Comparison of ENCODE assay signal across 1 cellular context in the genomic region with DNA sequence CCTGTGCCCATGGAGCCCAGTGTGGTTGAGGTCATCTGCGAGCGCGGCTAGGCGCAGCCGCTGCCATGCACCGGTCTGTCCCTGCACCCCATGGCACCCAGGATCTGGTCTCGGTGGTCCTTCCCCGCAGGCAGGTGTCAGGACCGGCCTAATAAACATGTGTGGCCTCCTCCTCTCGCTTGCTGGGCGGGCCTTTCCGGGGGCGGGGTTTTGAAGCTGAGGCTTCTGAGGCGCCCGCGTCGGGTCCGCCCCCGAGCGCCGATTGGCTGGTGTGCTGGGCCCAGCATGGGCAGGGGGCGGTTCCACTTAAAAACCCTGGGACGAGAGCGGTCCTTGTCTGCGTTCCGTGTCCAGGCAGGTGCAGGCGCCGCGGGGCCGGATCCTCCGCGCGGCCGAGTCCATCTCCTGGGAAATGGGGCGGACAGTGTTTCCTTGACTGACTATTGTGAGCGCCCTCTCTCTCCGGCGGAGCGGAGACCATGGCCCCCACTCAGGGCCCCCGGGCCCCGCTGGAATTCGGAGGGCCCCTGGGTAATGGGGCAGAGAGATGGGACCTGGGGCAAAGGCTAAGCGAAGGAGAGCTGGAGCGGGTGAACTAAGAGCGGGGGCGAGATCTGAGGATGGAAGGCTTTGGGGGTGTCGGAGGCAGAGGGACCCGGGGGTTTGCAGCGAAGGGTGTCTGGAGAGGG.
TF ChIP-seq lines count a peak whose summit lies in the region.

A gene (plus strand): TSS at position 336 of the 689 bp plus-strand sequence. CDS start 144 bp downstream, at position 480.

TF ChIP-seq in HepG2, 621 proteins besides CTCF, POLR2A, EP300 and RAD21 (continued from another document and continues in another):
- TF ChIP-seq TGIF2 (CRISPR knock-in tag; IDR thresholded peaks at IDR 0.05), result peak; percentile 65; the same call in 1 of the 2 replicates
- TF ChIP-seq ZFP36 (IDR thresholded peaks at IDR 0.05; ENCODE audit: borderline replicate concordance, low read depth, low read length, partially characterized antibody), result no peak
- peak; percentile 38 for TF ChIP-seq ZEB1 (IDR thresholded peaks at IDR 0.05; ENCODE audit: insufficient replicate concordance, low read depth)
- TF ChIP-seq ZNF792 (CRISPR knock-in tag; IDR thresholded peaks at IDR 0.05), result no peak
- TF ChIP-seq ZNF672 (CRISPR knock-in tag; IDR thresholded peaks at IDR 0.05), result no peak
- TF ChIP-seq ZNF703 (CRISPR knock-in tag; IDR thresholded peaks at IDR 0.05; ENCODE audit: borderline replicate concordance), result no peak
- TF ChIP-seq, protein P1, sequence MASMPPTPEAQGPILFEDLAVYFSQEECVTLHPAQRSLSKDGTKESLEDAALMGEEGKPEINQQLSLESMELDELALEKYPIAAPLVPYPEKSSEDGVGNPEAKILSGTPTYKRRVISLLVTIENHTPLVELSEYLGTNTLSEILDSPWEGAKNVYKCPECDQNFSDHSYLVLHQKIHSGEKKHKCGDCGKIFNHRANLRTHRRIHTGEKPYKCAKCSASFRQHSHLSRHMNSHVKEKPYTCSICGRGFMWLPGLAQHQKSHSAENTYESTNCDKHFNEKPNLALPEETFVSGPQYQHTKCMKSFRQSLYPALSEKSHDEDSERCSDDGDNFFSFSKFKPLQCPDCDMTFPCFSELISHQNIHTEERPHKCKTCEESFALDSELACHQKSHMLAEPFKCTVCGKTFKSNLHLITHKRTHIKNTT (CRISPR knock-in tag; IDR thresholded peaks at IDR 0.05), result no peak
- TF ChIP-seq TBL1XR1 (IDR thresholded peaks at IDR 0.05; ENCODE audit: borderline replicate concordance, low read length, partially characterized antibody), result peak; percentile 17
- TF ChIP-seq ZNF629 (CRISPR knock-in tag; conservative IDR thresholded peaks at IDR 0.05), result peak; percentile 64
- 0 out of 2 replicates have a peak, but pooled peaks have one; percentile 19 for TF ChIP-seq ZNF607 (CRISPR knock-in tag; IDR thresholded peaks at IDR 0.05; ENCODE audit: borderline replicate concordance)
- 0 out of 2 replicates have a peak, but pooled peaks have one; percentile 6 for TF ChIP-seq BHLHE40 (IDR thresholded peaks at IDR 0.05; ENCODE audit: low read length)
- TF ChIP-seq, protein P2, sequence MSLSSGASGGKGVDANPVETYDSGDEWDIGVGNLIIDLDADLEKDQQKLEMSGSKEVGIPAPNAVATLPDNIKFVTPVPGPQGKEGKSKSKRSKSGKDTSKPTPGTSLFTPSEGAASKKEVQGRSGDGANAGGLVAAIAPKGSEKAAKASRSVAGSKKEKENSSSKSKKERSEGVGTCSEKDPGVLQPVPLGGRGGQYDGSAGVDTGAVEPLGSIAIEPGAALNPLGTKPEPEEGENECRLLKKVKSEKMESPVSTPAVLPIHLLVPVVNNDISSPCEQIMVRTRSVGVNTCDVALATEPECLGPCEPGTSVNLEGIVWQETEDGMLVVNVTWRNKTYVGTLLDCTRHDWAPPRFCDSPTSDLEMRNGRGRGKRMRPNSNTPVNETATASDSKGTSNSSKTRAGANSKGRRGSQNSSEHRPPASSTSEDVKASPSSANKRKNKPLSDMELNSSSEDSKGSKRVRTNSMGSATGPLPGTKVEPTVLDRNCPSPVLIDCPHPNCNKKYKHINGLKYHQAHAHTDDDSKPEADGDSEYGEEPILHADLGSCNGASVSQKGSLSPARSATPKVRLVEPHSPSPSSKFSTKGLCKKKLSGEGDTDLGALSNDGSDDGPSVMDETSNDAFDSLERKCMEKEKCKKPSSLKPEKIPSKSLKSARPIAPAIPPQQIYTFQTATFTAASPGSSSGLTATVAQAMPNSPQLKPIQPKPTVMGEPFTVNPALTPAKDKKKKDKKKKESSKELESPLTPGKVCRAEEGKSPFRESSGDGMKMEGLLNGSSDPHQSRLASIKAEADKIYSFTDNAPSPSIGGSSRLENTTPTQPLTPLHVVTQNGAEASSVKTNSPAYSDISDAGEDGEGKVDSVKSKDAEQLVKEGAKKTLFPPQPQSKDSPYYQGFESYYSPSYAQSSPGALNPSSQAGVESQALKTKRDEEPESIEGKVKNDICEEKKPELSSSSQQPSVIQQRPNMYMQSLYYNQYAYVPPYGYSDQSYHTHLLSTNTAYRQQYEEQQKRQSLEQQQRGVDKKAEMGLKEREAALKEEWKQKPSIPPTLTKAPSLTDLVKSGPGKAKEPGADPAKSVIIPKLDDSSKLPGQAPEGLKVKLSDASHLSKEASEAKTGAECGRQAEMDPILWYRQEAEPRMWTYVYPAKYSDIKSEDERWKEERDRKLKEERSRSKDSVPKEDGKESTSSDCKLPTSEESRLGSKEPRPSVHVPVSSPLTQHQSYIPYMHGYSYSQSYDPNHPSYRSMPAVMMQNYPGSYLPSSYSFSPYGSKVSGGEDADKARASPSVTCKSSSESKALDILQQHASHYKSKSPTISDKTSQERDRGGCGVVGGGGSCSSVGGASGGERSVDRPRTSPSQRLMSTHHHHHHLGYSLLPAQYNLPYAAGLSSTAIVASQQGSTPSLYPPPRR (CRISPR knock-in tag; IDR thresholded peaks at IDR 0.05; ENCODE audit: borderline replicate concordance), result 0 out of 2 replicates have a peak, but pooled peaks have one; percentile 36
- TF ChIP-seq, protein P3, sequence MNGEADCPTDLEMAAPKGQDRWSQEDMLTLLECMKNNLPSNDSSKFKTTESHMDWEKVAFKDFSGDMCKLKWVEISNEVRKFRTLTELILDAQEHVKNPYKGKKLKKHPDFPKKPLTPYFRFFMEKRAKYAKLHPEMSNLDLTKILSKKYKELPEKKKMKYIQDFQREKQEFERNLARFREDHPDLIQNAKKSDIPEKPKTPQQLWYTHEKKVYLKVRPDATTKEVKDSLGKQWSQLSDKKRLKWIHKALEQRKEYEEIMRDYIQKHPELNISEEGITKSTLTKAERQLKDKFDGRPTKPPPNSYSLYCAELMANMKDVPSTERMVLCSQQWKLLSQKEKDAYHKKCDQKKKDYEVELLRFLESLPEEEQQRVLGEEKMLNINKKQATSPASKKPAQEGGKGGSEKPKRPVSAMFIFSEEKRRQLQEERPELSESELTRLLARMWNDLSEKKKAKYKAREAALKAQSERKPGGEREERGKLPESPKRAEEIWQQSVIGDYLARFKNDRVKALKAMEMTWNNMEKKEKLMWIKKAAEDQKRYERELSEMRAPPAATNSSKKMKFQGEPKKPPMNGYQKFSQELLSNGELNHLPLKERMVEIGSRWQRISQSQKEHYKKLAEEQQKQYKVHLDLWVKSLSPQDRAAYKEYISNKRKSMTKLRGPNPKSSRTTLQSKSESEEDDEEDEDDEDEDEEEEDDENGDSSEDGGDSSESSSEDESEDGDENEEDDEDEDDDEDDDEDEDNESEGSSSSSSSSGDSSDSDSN (CRISPR knock-in tag; IDR thresholded peaks at IDR 0.05), result no peak; the same call in 1 of the 2 replicates
- TF ChIP-seq GATAD2A (CRISPR knock-in tag; IDR thresholded peaks at IDR 0.05), result peak; percentile 23; the same call in 1 of the 2 replicates
- peak; percentile 84 for TF ChIP-seq SAP130 (CRISPR knock-in tag; IDR thresholded peaks at IDR 0.05; ENCODE audit: low read depth)
- TF ChIP-seq NR2F6 (IDR thresholded peaks at IDR 0.05), result no peak
- 0 out of 2 replicates have a peak, but pooled peaks have one; percentile 23 for TF ChIP-seq NR2F6 (CRISPR knock-in tag; IDR thresholded peaks at IDR 0.05)
- 0 out of 2 replicates have a peak, but pooled peaks have one; percentile 23 for TF ChIP-seq KAT8 (CRISPR knock-in tag; IDR thresholded peaks at IDR 0.05)
- TF ChIP-seq RBAK (CRISPR knock-in tag; IDR thresholded peaks at IDR 0.05), result no peak
- TF ChIP-seq ZSCAN25 (CRISPR knock-in tag; IDR thresholded peaks at IDR 0.05), result peak; percentile 35; the same call in 1 of the 2 replicates
- TF ChIP-seq ZNF143 (CRISPR knock-in tag; IDR thresholded peaks at IDR 0.05), result peak; percentile 31; the same call in 1 of the 2 replicates
- 0 out of 2 replicates have a peak, but pooled peaks have one; percentile 12 for TF ChIP-seq RARA (CRISPR knock-in tag; IDR thresholded peaks at IDR 0.05)
- TF ChIP-seq ESRRA (CRISPR knock-in tag; IDR thresholded peaks at IDR 0.05; ENCODE audit: low read depth), result no peak
- TF ChIP-seq, protein P4, sequence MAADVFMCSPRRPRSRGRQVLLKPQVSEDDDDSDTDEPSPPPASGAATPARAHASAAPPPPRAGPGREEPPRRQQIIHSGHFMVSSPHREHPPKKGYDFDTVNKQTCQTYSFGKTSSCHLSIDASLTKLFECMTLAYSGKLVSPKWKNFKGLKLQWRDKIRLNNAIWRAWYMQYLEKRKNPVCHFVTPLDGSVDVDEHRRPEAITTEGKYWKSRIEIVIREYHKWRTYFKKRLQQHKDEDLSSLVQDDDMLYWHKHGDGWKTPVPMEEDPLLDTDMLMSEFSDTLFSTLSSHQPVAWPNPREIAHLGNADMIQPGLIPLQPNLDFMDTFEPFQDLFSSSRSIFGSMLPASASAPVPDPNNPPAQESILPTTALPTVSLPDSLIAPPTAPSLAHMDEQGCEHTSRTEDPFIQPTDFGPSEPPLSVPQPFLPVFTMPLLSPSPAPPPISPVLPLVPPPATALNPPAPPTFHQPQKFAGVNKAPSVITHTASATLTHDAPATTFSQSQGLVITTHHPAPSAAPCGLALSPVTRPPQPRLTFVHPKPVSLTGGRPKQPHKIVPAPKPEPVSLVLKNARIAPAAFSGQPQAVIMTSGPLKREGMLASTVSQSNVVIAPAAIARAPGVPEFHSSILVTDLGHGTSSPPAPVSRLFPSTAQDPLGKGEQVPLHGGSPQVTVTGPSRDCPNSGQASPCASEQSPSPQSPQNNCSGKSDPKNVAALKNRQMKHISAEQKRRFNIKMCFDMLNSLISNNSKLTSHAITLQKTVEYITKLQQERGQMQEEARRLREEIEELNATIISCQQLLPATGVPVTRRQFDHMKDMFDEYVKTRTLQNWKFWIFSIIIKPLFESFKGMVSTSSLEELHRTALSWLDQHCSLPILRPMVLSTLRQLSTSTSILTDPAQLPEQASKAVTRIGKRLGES (CRISPR knock-in tag; IDR thresholded peaks at IDR 0.05; ENCODE audit: borderline replicate concordance), result peak; percentile 58; the same call in 1 of the 2 replicates
- 0 out of 2 replicates have a peak, but pooled peaks have one; percentile 59 for TF ChIP-seq HDAC6 (IDR thresholded peaks at IDR 0.05; ENCODE audit: low read depth, low read length)
- TF ChIP-seq, protein P5, sequence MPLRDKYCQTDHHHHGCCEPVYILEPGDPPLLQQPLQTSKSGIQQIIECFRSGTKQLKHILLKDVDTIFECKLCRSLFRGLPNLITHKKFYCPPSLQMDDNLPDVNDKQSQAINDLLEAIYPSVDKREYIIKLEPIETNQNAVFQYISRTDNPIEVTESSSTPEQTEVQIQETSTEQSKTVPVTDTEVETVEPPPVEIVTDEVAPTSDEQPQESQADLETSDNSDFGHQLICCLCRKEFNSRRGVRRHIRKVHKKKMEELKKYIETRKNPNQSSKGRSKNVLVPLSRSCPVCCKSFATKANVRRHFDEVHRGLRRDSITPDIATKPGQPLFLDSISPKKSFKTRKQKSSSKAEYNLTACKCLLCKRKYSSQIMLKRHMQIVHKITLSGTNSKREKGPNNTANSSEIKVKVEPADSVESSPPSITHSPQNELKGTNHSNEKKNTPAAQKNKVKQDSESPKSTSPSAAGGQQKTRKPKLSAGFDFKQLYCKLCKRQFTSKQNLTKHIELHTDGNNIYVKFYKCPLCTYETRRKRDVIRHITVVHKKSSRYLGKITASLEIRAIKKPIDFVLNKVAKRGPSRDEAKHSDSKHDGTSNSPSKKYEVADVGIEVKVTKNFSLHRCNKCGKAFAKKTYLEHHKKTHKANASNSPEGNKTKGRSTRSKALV (CRISPR knock-in tag; IDR thresholded peaks at IDR 0.05), result 0 out of 2 replicates have a peak, but pooled peaks have one; percentile 26
- TF ChIP-seq GATA4 (IDR thresholded peaks at IDR 0.05; ENCODE audit: borderline replicate concordance, low read depth), result peak; percentile 89; the same call in 1 of the 2 replicates
- TF ChIP-seq CAMTA2 (CRISPR knock-in tag; IDR thresholded peaks at IDR 0.05; ENCODE audit: borderline replicate concordance), result 0 out of 2 replicates have a peak, but pooled peaks have one; percentile 30
- TF ChIP-seq HES4 (CRISPR knock-in tag; IDR thresholded peaks at IDR 0.05; ENCODE audit: borderline replicate concordance), result 0 out of 2 replicates have a peak, but pooled peaks have one; percentile 38
- 0 out of 2 replicates have a peak, but pooled peaks have one; percentile 12 for TF ChIP-seq PPARG (CRISPR knock-in tag; conservative IDR thresholded peaks at IDR 0.05)
- TF ChIP-seq FOXM1 (CRISPR knock-in tag; IDR thresholded peaks at IDR 0.05), result no peak
- TF ChIP-seq, protein P6, sequence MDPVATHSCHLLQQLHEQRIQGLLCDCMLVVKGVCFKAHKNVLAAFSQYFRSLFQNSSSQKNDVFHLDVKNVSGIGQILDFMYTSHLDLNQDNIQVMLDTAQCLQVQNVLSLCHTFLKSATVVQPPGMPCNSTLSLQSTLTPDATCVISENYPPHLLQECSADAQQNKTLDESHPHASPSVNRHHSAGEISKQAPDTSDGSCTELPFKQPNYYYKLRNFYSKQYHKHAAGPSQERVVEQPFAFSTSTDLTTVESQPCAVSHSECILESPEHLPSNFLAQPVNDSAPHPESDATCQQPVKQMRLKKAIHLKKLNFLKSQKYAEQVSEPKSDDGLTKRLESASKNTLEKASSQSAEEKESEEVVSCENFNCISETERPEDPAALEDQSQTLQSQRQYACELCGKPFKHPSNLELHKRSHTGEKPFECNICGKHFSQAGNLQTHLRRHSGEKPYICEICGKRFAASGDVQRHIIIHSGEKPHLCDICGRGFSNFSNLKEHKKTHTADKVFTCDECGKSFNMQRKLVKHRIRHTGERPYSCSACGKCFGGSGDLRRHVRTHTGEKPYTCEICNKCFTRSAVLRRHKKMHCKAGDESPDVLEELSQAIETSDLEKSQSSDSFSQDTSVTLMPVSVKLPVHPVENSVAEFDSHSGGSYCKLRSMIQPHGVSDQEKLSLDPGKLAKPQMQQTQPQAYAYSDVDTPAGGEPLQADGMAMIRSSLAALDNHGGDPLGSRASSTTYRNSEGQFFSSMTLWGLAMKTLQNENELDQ (CRISPR knock-in tag; IDR thresholded peaks at IDR 0.05; ENCODE audit: borderline replicate concordance), result no peak
- TF ChIP-seq HCFC1 (IDR thresholded peaks at IDR 0.05; ENCODE audit: low read depth, low read length), result no peak
- TF ChIP-seq ARNTL (CRISPR knock-in tag; IDR thresholded peaks at IDR 0.05), result peak; percentile 74; the same call in 1 of the 2 replicates
- 0 out of 2 replicates have a peak, but pooled peaks have one; percentile 13 for TF ChIP-seq ELF3 (CRISPR knock-in tag; IDR thresholded peaks at IDR 0.05)
- TF ChIP-seq TMF1 (CRISPR knock-in tag; IDR thresholded peaks at IDR 0.05; ENCODE audit: low read depth), result 0 out of 2 replicates have a peak, but pooled peaks have one; percentile 14
- no peak for TF ChIP-seq BRCA1 (CRISPR knock-in tag; IDR thresholded peaks at IDR 0.05)
